22 cellular contexts compared by ENCODE assay signal in genomic region chr1:171966426-171967220, GRCh38.
DNase-seq lines count a peak whose midpoint lies in the region; ATAC-seq, FAIRE-seq and TF ChIP-seq lines count a peak whose summit lies in the region.
"Had no signal": no experiment of that assay in that cellular context is flagged by ENCODE, and none has a peak within 500 bp of the region (broad histone marks: within the 10 kb centered on the region; RNA-seq: fewer than 3 reads in every experiment).

No MANE protein-coding gene starts in this region.

- no peaks in the 10 kb centered on the region for H3K9me3 ChIP-seq in heart right ventricle
- H3K9me3 ChIP-seq in K562 (replicated peaks; ENCODE audit: control insufficient read depth, insufficient read depth, low read depth, low read length) = no peaks in the 10 kb centered on the region
- H3K9me3 ChIP-seq in stomach = no peaks in the 10 kb centered on the region
- H3K9me3 ChIP-seq: adrenal gland, Caco-2, esophagus squamous epithelium, prostate gland, upper lobe of left lung had no signal

- no peak for FAIRE-seq in K562 (lab: Jason Lieb, UNC)
- FAIRE-seq: GM18507 had no signal

- TF ChIP-seq CTCF in heart right ventricle (IDR thresholded peaks at IDR 0.05) = no peak
- no peak for TF ChIP-seq CTCF in K562 (IDR thresholded peaks at IDR 0.05 in 2 of 3, conservative IDR thresholded peaks at IDR 0.05 in 1 of 3; ENCODE audit: insufficient read depth in 2 of 3, low read depth in 1 of 3, low read length in 3 of 3)
- no peak for TF ChIP-seq CTCF in stomach (IDR thresholded peaks at IDR 0.05)

- no peaks in the 10 kb centered on the region for H3K9me1 ChIP-seq in K562 (ENCODE audit: control insufficient read depth, insufficient read depth, low read length)

- in situ Hi-C loops in K562 (cut with MboI) = no loop called here

- intact Hi-C loops in heart right ventricle (cut with DNase I) = no loop called here
- intact Hi-C loops in cardiac septum (cut with DNase I) = no loop called here
- intact Hi-C loops in K562 (cut with micrococcal nuclease) = no loop called here
- intact Hi-C loops in stomach (cut with DNase I; ENCODE audit: low total_unique reads) = no loop called here

- no TSS peak for BruUV-seq in K562 (replicated peaks; lab: Mats Ljungman, UMichigan)

- TF ChIP-seq POLR2A in K562 (conservative IDR thresholded peaks at IDR 0.05) (no peak), stomach (IDR thresholded peaks at IDR 0.05) (no peak)

- H3K27me3 ChIP-seq in heart right ventricle (no peaks in the 10 kb centered on the region), K562 (ENCODE audit: control insufficient read depth in 2 of 2, insufficient read depth in 2 of 2, low read length in 2 of 2) (no peaks in the 10 kb centered on the region), stomach (no peaks in the 10 kb centered on the region)
- H3K27me3 ChIP-seq: adrenal gland, cardiac muscle cell, dorsolateral prefrontal cortex, esophagus squamous epithelium, upper lobe of left lung had no signal

- peak in 5 of 8 donors; percentile 29 to 55 (median 52) for ATAC-seq in heart right ventricle
- no peak for ATAC-seq in K562
- ATAC-seq in GM21360 (IDR thresholded peaks at IDR 0.05; ENCODE audit: unreplicated experiment) = no peak
- no peak for ATAC-seq in GM19328 (IDR thresholded peaks at IDR 0.05; ENCODE audit: unreplicated experiment)

- no peak overlapping the region for H2AFZ ChIP-seq in K562 (ENCODE audit: low read depth, low read length)

- CTCF ChIA-PET in K562 (lab: Yijun Ruan, JAX; ENCODE audit: low intra/inter-chr PET ratio) (no interaction called here), HEK293T (lab: Yijun Ruan, JAX) (interaction anchor here (0.6 kb wide), 1 partner anchor 18 kb away, joined by 3 read pairs; no protein-coding TSS in a partner anchor)

- H4K20me1 ChIP-seq in K562 (replicated peaks; ENCODE audit: control insufficient read depth, insufficient read depth, low read length) = no peaks in the 10 kb centered on the region

- no peak overlapping the region for H3K4me2 ChIP-seq in K562 (ENCODE audit: insufficient read depth, low read length)

- H3K4me3 ChIP-seq in heart right ventricle (no peak overlapping the region), K562 (no peak overlapping the region), stomach (no peak overlapping the region)
- H3K4me3 ChIP-seq: adrenal gland, cardiac muscle cell, dorsolateral prefrontal cortex, esophagus squamous epithelium, prostate gland, upper lobe of left lung had no signal

- no peak overlapping the region for H3K9ac ChIP-seq in K562 (ENCODE audit: insufficient read depth in 1 of 2, low read depth in 2 of 2, low read length in 2 of 2)

- TF ChIP-seq EP300 in K562 (IDR thresholded peaks at IDR 0.05; ENCODE audit: low read length) (no peak), stomach (IDR thresholded peaks at IDR 0.05) (no peak)

- DNase-seq in heart right ventricle (no peak), cardiac septum (ENCODE audit: low spot score) (no peak), K562 (ENCODE audit: extremely low read depth in 1 of 4, low spot score in 3 of 4) (no peak), iPS-NIHi7 (ENCODE audit: extremely low spot score) (peak; percentile 20), stomach (no peak), HEK293T (ENCODE audit: extremely low spot score) (no peak)
- DNase-seq: activated CD4-positive, alpha-beta T cell treated with anti-CD3 and anti-CD28 coated beads, Interleukin-2, amount 50 U/mL, for 4 hours; activated gamma-delta T cell; adrenal gland; Caco-2; dorsolateral prefrontal cortex; esophagus squamous epithelium; NCI-H2171 treated with DMSO at 0.1 percent for 48 hours; NCI-H69; SHP77; stimulated activated CD4-positive, alpha-beta T cell treated with anti-CD3 and anti-CD28 coated beads, Interleukin-2, amount 100 ng/mL, for 24 hours; upper lobe of left lung had no signal

- POLR2A ChIA-PET in K562 (lab: Yijun Ruan, JAX) = interaction anchor here (1.2 kb wide), 1 partner anchor 12 kb away, joined by 3 read pairs; no protein-coding TSS in a partner anchor
- POLR2A ChIA-PET in HEK293T (lab: Yijun Ruan, JAX) = no interaction called here

- H3K36me3 ChIP-seq in heart right ventricle (no peaks in the 10 kb centered on the region), K562 (ENCODE audit: control insufficient read depth, insufficient read depth, low read length) (no peaks in the 10 kb centered on the region), stomach (no peaks in the 10 kb centered on the region)
- H3K36me3 ChIP-seq: adrenal gland, cardiac muscle cell, esophagus squamous epithelium, prostate gland, upper lobe of left lung had no signal

- H3K27ac ChIP-seq in heart right ventricle (peak overlapping the region in 1 of 10 donors; percentile 29), K562 (ENCODE audit: extremely low read depth, low read depth, low read length) (no peak overlapping the region), stomach (no peak overlapping the region)
- H3K27ac ChIP-seq: cardiac muscle cell, prostate gland, upper lobe of left lung had no signal

- H3K4me1 ChIP-seq in heart right ventricle (peaks cover 0 to 7% (median 0%) of the 10 kb centered on the region in 9 donors), K562 (replicated peaks in 1 of 2; ENCODE audit: control insufficient read depth in 2 of 2, insufficient read depth in 2 of 2, low read length in 2 of 2) (no peaks in the 10 kb centered on the region; a peak in 1 of 5 replicates), stomach (no peaks in the 10 kb centered on the region)
- H3K4me1 ChIP-seq: prostate gland had no signal

- no peak for TF ChIP-seq RAD21 in K562 (CRISPR knock-in tag; conservative IDR thresholded peaks at IDR 0.05 in 1 of 2, IDR thresholded peaks at IDR 0.05 in 1 of 2)

- WGBS in heart right ventricle, 2 donors = 65 to 67% methylated on average over 3 of the region's 3 CpGs
- WGBS in K562 (ENCODE audit: insufficient coverage, low coverage, missing lambda C conversion rate) = 0% methylated on average over 3 of the region's 3 CpGs
- 36 to 49% (median 48%) methylated on average over 3 of the region's 3 CpGs for WGBS in stomach, 5 donors

- H3K79me2 ChIP-seq in K562 (ENCODE audit: control insufficient read depth, insufficient read depth, low read length) = no peaks in the 10 kb centered on the region

TF ChIP-seq in K562, 482 proteins besides CTCF, POLR2A, EP300 and RAD21 (continues in another document):
- no peak for TF ChIP-seq ZBTB11 (CRISPR knock-in tag; IDR thresholded peaks at IDR 0.05)
- TF ChIP-seq SP1 (CRISPR knock-in tag; IDR thresholded peaks at IDR 0.05) = no peak
- no peak for TF ChIP-seq CREBBP (IDR thresholded peaks at IDR 0.05; ENCODE audit: low read depth, low read length)
- TF ChIP-seq HEY1 (CRISPR knock-in tag; IDR thresholded peaks at IDR 0.05; ENCODE audit: borderline replicate concordance) = no peak

TF ChIP-seq in HEK293T, 16 proteins besides CTCF, POLR2A, EP300 and RAD21:
- TF ChIP-seq SP1 (IDR thresholded peaks at IDR 0.05) (no peak), FOXA1 (IDR thresholded peaks at IDR 0.05) (no peak), ELF4 (IDR thresholded peaks at IDR 0.05) (no peak), HDGF (IDR thresholded peaks at IDR 0.05; ENCODE audit: borderline replicate concordance) (no peak), NFRKB (IDR thresholded peaks at IDR 0.05) (no peak), FOXK2 (IDR thresholded peaks at IDR 0.05) (no peak), BHLHE40 (IDR thresholded peaks at IDR 0.05; ENCODE audit: borderline replicate concordance) (no peak), LEF1 (IDR thresholded peaks at IDR 0.05; ENCODE audit: borderline replicate concordance) (no peak), ARNT (IDR thresholded peaks at IDR 0.05) (no peak), TARDBP (IDR thresholded peaks at IDR 0.05) (no peak), CTBP1 (IDR thresholded peaks at IDR 0.05; ENCODE audit: borderline replicate concordance) (no peak), PKNOX1 (IDR thresholded peaks at IDR 0.05) (no peak), SUZ12 (IDR thresholded peaks at IDR 0.05) (no peak), L3MBTL2 (conservative IDR thresholded peaks at IDR 0.05) (no peak)

Comparison
In these comparisons a context has a peak if more than half of its experiments do, and no peak if none do; other contexts are left out.
1. ATAC-seq: peak in heart right ventricle (5 of 8); none in K562 (single experiment), GM21360 (single experiment) and GM19328 (single experiment).